9 cellular contexts compared by ENCODE assay signal in genomic region chr16:25012525-25012991, GRCh38. TPM values are rescaled to one million over a fixed set of nuclear protein-coding genes. Genes with fewer than 3 reads are reported as not detected.
DNase-seq lines count a peak whose midpoint lies in the region; ATAC-seq and TF ChIP-seq lines count a peak whose summit lies in the region.
"Had no signal": no experiment of that assay in that cellular context is flagged by ENCODE, and none has a peak within 500 bp of the region (broad histone marks: within the 10 kb centered on the region; RNA-seq: fewer than 3 reads in every experiment).

No MANE protein-coding gene starts in this region.

- peak overlapping the region; percentile 95 for H3K27ac Mint-ChIP-seq in stimulated activated memory B cell treated with anti-CD40 and anti-IgM and Interleukin-4, amounts not matched to agents 10 μg/mL and 1 μg/mL and 100 μg/mL, for 72 hours

- no peaks in the 10 kb centered on the region for H3K9me3 Mint-ChIP-seq in stimulated activated memory B cell treated with anti-CD40 and anti-IgM and Interleukin-4, amounts not matched to agents 10 μg/mL and 1 μg/mL and 100 μg/mL, for 72 hours

- H3K36me3 Mint-ChIP-seq in stimulated activated memory B cell treated with anti-CD40 and anti-IgM and Interleukin-4, amounts not matched to agents 10 μg/mL and 1 μg/mL and 100 μg/mL, for 72 hours, result peaks cover 36% of the 10 kb centered on the region

- TF ChIP-seq CTCF in fibroblast of mammary gland (conservative IDR thresholded peaks at IDR 0.05; ENCODE audit: control insufficient read depth, insufficient read depth, low read depth, low read length), result no peak

- no peaks in the 10 kb centered on the region for H3K27me3 Mint-ChIP-seq in stimulated activated memory B cell treated with anti-CD40 and anti-IgM and Interleukin-4, amounts not matched to agents 10 μg/mL and 1 μg/mL and 100 μg/mL, for 72 hours

- H3K4me3 ChIP-seq in fibroblast of mammary gland (ENCODE audit: control insufficient read depth, low read depth, low read length), result no peak overlapping the region

- H3K4me1 Mint-ChIP-seq in stimulated activated memory B cell treated with anti-CD40 and anti-IgM and Interleukin-4, amounts not matched to agents 10 μg/mL and 1 μg/mL and 100 μg/mL, for 72 hours, result peaks cover 73% of the 10 kb centered on the region

- DNase-seq in NCI-H2227 treated with DMSO at 0.1 percent for 48 hours (lab: John Stamatoyannopoulos, UW) (peak; percentile 5), NCI-H2227 (lab: John Stamatoyannopoulos, UW; ENCODE audit: unreplicated experiment) (no peak), RPMI7951 (ENCODE audit: low read depth) (peak; percentile 72), fibroblast of mammary gland (ENCODE audit: low read depth) (peak; percentile 93), NCI-H1694 (lab: John Stamatoyannopoulos, UW) (no peak), epidermal melanocyte (ENCODE audit: insufficient read length, low spot score) (no peak)
- DNase-seq: ACHN had no signal

- H3K4me3 Mint-ChIP-seq in stimulated activated memory B cell treated with anti-CD40 and anti-IgM and Interleukin-4, amounts not matched to agents 10 μg/mL and 1 μg/mL and 100 μg/mL, for 72 hours, result peak overlapping the region; percentile 95

- no peak for ATAC-seq in stimulated activated memory B cell treated with anti-CD40 and anti-IgM and Interleukin-4, amounts not matched to agents 10 μg/mL and 1 μg/mL and 100 μg/mL, for 72 hours
- ATAC-seq in HG03025 (IDR thresholded peaks at IDR 0.05; ENCODE audit: low FRiP score, unreplicated experiment), result no peak

RNA-seq across cellular contexts. Expression of gene ARHGAP17, which starts 2.6 kb away (rescaled TPM):
- total RNA-seq in RPMI7951 (2014; rRNA removed; shearing (Covaris generic)), result 19.8 and 23.4 TPM in 2 replicates

Comparison
In these comparisons a context has a peak if more than half of its experiments do, and no peak if none do; other contexts are left out.
1. DNase-seq: peak in NCI-H2227 treated with DMSO at 0.1 percent for 48 hours (single experiment), RPMI7951 (single experiment) and fibroblast of mammary gland (single experiment); none in NCI-H2227 (single experiment), NCI-H1694 (single experiment) and epidermal melanocyte (single experiment).